ENCODE assay signal across 8 cellular contexts in genomic region chr15:99476413-99477222, GRCh38.
DNase-seq lines count a peak whose midpoint lies in the region; ATAC-seq, FAIRE-seq and TF ChIP-seq lines count a peak whose summit lies in the region.

No MANE protein-coding gene starts in this region.

- dilution Hi-C loops in keratinocyte (cut with MboI; ENCODE audit: extremely low pct_ligation_motif_present, low sequenced_read_pairs) = no loop called here

- TF ChIP-seq CTCF in astrocyte of the cerebellum (IDR thresholded peaks at IDR 0.05; ENCODE audit: low read depth, low read length, missing control alignments) (no peak), keratinocyte (optimal IDR thresholded peaks at IDR 0.05 in 1 of 3, IDR thresholded peaks at IDR 0.05 in 1 of 3, conservative IDR thresholded peaks at IDR 0.05 in 1 of 3; ENCODE audit: extremely low read depth in 1 of 3, insufficient read depth in 2 of 3, low read length in 3 of 3) (no peak), nephron progenitor cell (IDR thresholded peaks at IDR 0.05) (no peak), Caco-2 (IDR thresholded peaks at IDR 0.05; ENCODE audit: insufficient read depth in 1 of 2, low read depth in 1 of 2, low read length in 1 of 2, severe bottlenecking in 1 of 2, unreplicated experiment in 1 of 2) (no peak)

- no TSS peak for BruUV-seq in Caco-2 (replicated peaks; lab: Mats Ljungman, UMichigan)

- H3K4me2 ChIP-seq in keratinocyte (ENCODE audit: control insufficient read depth, extremely low read depth, insufficient read depth, low read depth, low read length) = peak overlapping the region; percentile 70

- peak; percentile 97 for FAIRE-seq in keratinocyte (lab: Jason Lieb, UNC)

- POLR2A ChIA-PET in Caco-2 (lab: Charles Lee) = no interaction called here

- H3K4me1 ChIP-seq in NT2/D1 (ENCODE audit: insufficient read depth, insufficient read length) (peaks cover 6% of the 10 kb centered on the region), keratinocyte (ENCODE audit: control insufficient read depth, extremely low read depth, insufficient read depth, low read length) (peaks cover 26% of the 10 kb centered on the region), Caco-2 (no peaks in the 10 kb centered on the region)

- H3K4me1 Mint-ChIP-seq in stimulated activated memory B cell treated with anti-CD40 and anti-IgM and Interleukin-4, amounts not matched to agents 10 μg/mL and 1 μg/mL and 100 μg/mL, for 72 hours = peaks cover 72% of the 10 kb centered on the region
- H3K4me1 Mint-ChIP-seq in nephron progenitor cell (peaks cover 34% of the 10 kb centered on the region), Caco-2 (ENCODE audit: low read depth, unreplicated experiment) (no peaks in the 10 kb centered on the region)

- H3K4me3 ChIP-seq in NT2/D1 (ENCODE audit: insufficient read length, low read depth) (no peak overlapping the region), astrocyte of the cerebellum (ENCODE audit: low read depth, low read length) (peak overlapping the region; percentile 13), keratinocyte (ENCODE audit: control insufficient read depth in 2 of 3, extremely low read depth in 1 of 3, insufficient read depth in 2 of 3, low read depth in 1 of 3, low read length in 3 of 3) (peak overlapping the region; percentile 1 to 37 (median 31)), Caco-2 (ENCODE audit: low read depth, low read length) (no peak overlapping the region)

- intact Hi-C loops in Caco-2 (cut with micrococcal nuclease; ENCODE audit: unreplicated experiment) = no loop called here

- no peaks in the 10 kb centered on the region for H3K9me1 ChIP-seq in keratinocyte (ENCODE audit: control insufficient read depth, extremely low read depth, insufficient read depth, low read length)

- no peaks in the 10 kb centered on the region for H3K36me3 Mint-ChIP-seq in stimulated activated memory B cell treated with anti-CD40 and anti-IgM and Interleukin-4, amounts not matched to agents 10 μg/mL and 1 μg/mL and 100 μg/mL, for 72 hours
- H3K36me3 Mint-ChIP-seq in nephron progenitor cell (ENCODE audit: low read depth) (no peaks in the 10 kb centered on the region), Caco-2 (ENCODE audit: insufficient read depth, unreplicated experiment) (no peaks in the 10 kb centered on the region)

- H3K79me2 ChIP-seq in keratinocyte (ENCODE audit: control insufficient read depth, insufficient read depth, low read length) = no peaks in the 10 kb centered on the region

- ATAC-seq in stimulated activated memory B cell treated with anti-CD40 and anti-IgM and Interleukin-4, amounts not matched to agents 10 μg/mL and 1 μg/mL and 100 μg/mL, for 72 hours = peak; percentile 88

- no peaks in the 10 kb centered on the region for H4K20me1 ChIP-seq in keratinocyte (ENCODE audit: control insufficient read depth, extremely low read depth, insufficient read depth, low read length)

- H3K9ac ChIP-seq in NT2/D1 (ENCODE audit: insufficient read length, low read depth) = peak overlapping the region; percentile 24
- H3K9ac ChIP-seq in keratinocyte (ENCODE audit: control insufficient read depth, extremely low read depth, insufficient read depth, low read length) = peak overlapping the region; percentile 53

- H3K9me3 ChIP-seq in NT2/D1 (ENCODE audit: insufficient read depth, low read length) = no peaks in the 10 kb centered on the region
- no peaks in the 10 kb centered on the region for H3K9me3 ChIP-seq in keratinocyte (ENCODE audit: control insufficient read depth, low read depth, low read length)
- H3K9me3 ChIP-seq in Caco-2 = no peaks in the 10 kb centered on the region

- no peaks in the 10 kb centered on the region for H3K27me3 Mint-ChIP-seq in stimulated activated memory B cell treated with anti-CD40 and anti-IgM and Interleukin-4, amounts not matched to agents 10 μg/mL and 1 μg/mL and 100 μg/mL, for 72 hours
- H3K27me3 Mint-ChIP-seq in nephron progenitor cell (ENCODE audit: low read depth, poor library complexity) (peaks cover 3% of the 10 kb centered on the region), Caco-2 (ENCODE audit: insufficient read depth, unreplicated experiment) (peaks cover 5% of the 10 kb centered on the region)

- peak overlapping the region; percentile 71 for H3K27ac Mint-ChIP-seq in stimulated activated memory B cell treated with anti-CD40 and anti-IgM and Interleukin-4, amounts not matched to agents 10 μg/mL and 1 μg/mL and 100 μg/mL, for 72 hours
- H3K27ac Mint-ChIP-seq in nephron progenitor cell (no peak overlapping the region), Caco-2 (ENCODE audit: unreplicated experiment) (no peak overlapping the region)

- H3K36me3 ChIP-seq in NT2/D1 (ENCODE audit: insufficient read depth, insufficient read length, low read length) (no peaks in the 10 kb centered on the region), keratinocyte (ENCODE audit: control insufficient read depth in 2 of 2, extremely low read depth in 1 of 2, insufficient read depth in 2 of 2, low read length in 2 of 2) (no peaks in the 10 kb centered on the region), Caco-2 (ENCODE audit: control insufficient read depth, insufficient read depth, low read length) (no peaks in the 10 kb centered on the region)

- H3K27me3 ChIP-seq in NT2/D1 (ENCODE audit: insufficient read depth, insufficient read length) (no peaks in the 10 kb centered on the region), keratinocyte (ENCODE audit: control insufficient read depth, extremely low read depth, insufficient read depth, low read length) (no peaks in the 10 kb centered on the region), Caco-2 (replicated peaks; ENCODE audit: control insufficient read depth, insufficient read depth, low read length) (no peaks in the 10 kb centered on the region)

- H3K4me3 Mint-ChIP-seq in stimulated activated memory B cell treated with anti-CD40 and anti-IgM and Interleukin-4, amounts not matched to agents 10 μg/mL and 1 μg/mL and 100 μg/mL, for 72 hours = peak overlapping the region; percentile 31
- no peak overlapping the region for H3K4me3 Mint-ChIP-seq in nephron progenitor cell
- H3K4me3 Mint-ChIP-seq in Caco-2 (ENCODE audit: unreplicated experiment) = no peak overlapping the region

- CTCF ChIA-PET in Caco-2 (lab: Charles Lee) = interaction anchor here (0.6 kb wide), 1 partner anchor 48 kb away, joined by 3 read pairs; no protein-coding TSS in a partner anchor

- no peaks in the 10 kb centered on the region for H3K9me3 Mint-ChIP-seq in stimulated activated memory B cell treated with anti-CD40 and anti-IgM and Interleukin-4, amounts not matched to agents 10 μg/mL and 1 μg/mL and 100 μg/mL, for 72 hours
- H3K9me3 Mint-ChIP-seq in nephron progenitor cell = no peaks in the 10 kb centered on the region
- no peaks in the 10 kb centered on the region for H3K9me3 Mint-ChIP-seq in Caco-2 (ENCODE audit: unreplicated experiment)

- peak overlapping the region; percentile 89 for H2AFZ ChIP-seq in keratinocyte (ENCODE audit: control insufficient read depth, low read length)

- H3K27ac ChIP-seq in keratinocyte (ENCODE audit: control insufficient read depth, insufficient read depth, low read length) = peak overlapping the region; percentile 71

- in situ Hi-C loops in astrocyte of the cerebellum (cut with HindIII; ENCODE audit: low sequenced_read_pairs) = no loop called here

- DNase-seq in DMS79 (lab: John Stamatoyannopoulos, UW) (peak; percentile 16), GOT3 (lab: John Stamatoyannopoulos, UW) (peak; percentile 31), NT2/D1 (ENCODE audit: low read depth, low spot score) (no peak), astrocyte of the cerebellum (ENCODE audit: low read depth) (peak; percentile 96), keratinocyte (ENCODE audit: low read depth, low spot score) (peak; percentile 94), nephron progenitor cell (no peak), Caco-2 (no peak)

Comparison
In these comparisons a context has a peak if more than half of its experiments do, and no peak if none do; other contexts are left out.
1. DNase-seq: peak in DMS79 (single experiment), GOT3 (single experiment), astrocyte of the cerebellum (single experiment) and keratinocyte (single experiment); none in NT2/D1 (single experiment), nephron progenitor cell (single experiment) and Caco-2 (0 of 2).
2. H3K4me3 ChIP-seq: peak in astrocyte of the cerebellum (single experiment) and keratinocyte (3 of 3); none in NT2/D1 (single experiment) and Caco-2 (single experiment).